In genomic region chr4:81504685-81505598, GRCh38 we compare ENCODE assay signal across 7 cellular contexts. TPM values are rescaled to one million over a fixed set of nuclear protein-coding genes. Genes with fewer than 3 reads are reported as not detected.
DNase-seq lines count a peak whose midpoint lies in the region; ATAC-seq and TF ChIP-seq lines count a peak whose summit lies in the region.

No MANE protein-coding gene starts in this region.

- no peak overlapping the region for H2AFZ ChIP-seq in PC-9

- no peaks in the 10 kb centered on the region for H3K9me3 ChIP-seq in PC-9 (ENCODE audit: insufficient read depth, low read depth)

- DNase-seq in NCI-H82 (lab: John Stamatoyannopoulos, UW) (peak; percentile 82), activated T-helper 1 cell treated with Interleukin-2 at 50 U/mL for 16 hours (ENCODE audit: low read depth) (peak; percentile 19), immature natural killer cell (peak; percentile 57 to 67 (median 65)), PC-9 (no peak), islet precursor cell (no peak)
- peak; percentile 44 for DNase-seq in stimulated activated CD8-positive, alpha-beta memory T cell treated with anti-CD3 and anti-CD28 coated beads, Interleukin-12 subunit alpha, Interleukin-12 subunit beta, amount 100 ng/mL, for 4 hours (ENCODE audit: low read depth)

- no peaks in the 10 kb centered on the region for H3K36me3 ChIP-seq in PC-9 (ENCODE audit: low read depth)

- no peaks in the 10 kb centered on the region for H3K79me2 ChIP-seq in PC-9 (ENCODE audit: low read depth)

- no peak for TF ChIP-seq CTCF in PC-9 (conservative IDR thresholded peaks at IDR 0.05)

- H3K27me3 Mint-ChIP-seq in immature natural killer cell (ENCODE audit: low read depth in 3 of 3), result peaks cover 2 to 7% (median 6%) of the 10 kb centered on the region in 3 donors

- peak overlapping the region; percentile 60 to 93 (median 80) for H3K27ac Mint-ChIP-seq in immature natural killer cell

- no peaks in the 10 kb centered on the region for H3F3A ChIP-seq in PC-9 (ENCODE audit: insufficient read depth, low read depth)

- H3K4me3 Mint-ChIP-seq in immature natural killer cell, result peak overlapping the region; percentile 59 to 83 (median 75)

- no peaks in the 10 kb centered on the region for H3K9me2 ChIP-seq in PC-9 (ENCODE audit: insufficient read depth)

- H3K4me1 Mint-ChIP-seq in immature natural killer cell, result peaks cover 40 to 45% of the 10 kb centered on the region in 2 donors

- no peaks in the 10 kb centered on the region for H3K4me1 ChIP-seq in PC-9 (replicated peaks; ENCODE audit: insufficient read depth)

- POLR2A ChIA-PET in PC-9 (lab: Charles Lee; ENCODE audit: unreplicated experiment), result no interaction called here

- no peaks in the 10 kb centered on the region for H3K27me3 ChIP-seq in PC-9 (ENCODE audit: insufficient read depth, low read depth)

- no peaks in the 10 kb centered on the region for H4K20me1 ChIP-seq in PC-9 (ENCODE audit: insufficient read depth)

- intact Hi-C loops in PC-9 (cut with micrococcal nuclease; ENCODE audit: unreplicated experiment), result no loop called here

- no peak overlapping the region for H3K4me2 ChIP-seq in PC-9

- no peak overlapping the region for H3K4me3 ChIP-seq in PC-9

- peak; percentile 66 for ATAC-seq in GM21447 (IDR thresholded peaks at IDR 0.05; ENCODE audit: unreplicated experiment)

- CTCF ChIA-PET in PC-9 (lab: Charles Lee), result no interaction called here

- H3K36me3 Mint-ChIP-seq in immature natural killer cell, result no peaks in the 10 kb centered on the region

- no peaks in the 10 kb centered on the region for H3K9me3 Mint-ChIP-seq in immature natural killer cell

- no peak overlapping the region for H3K27ac ChIP-seq in PC-9

- BruUV-seq in PC-9 (replicated peaks; lab: Mats Ljungman, UMichigan), result no TSS peak

RNA-seq across cellular contexts. Expression of gene RASGEF1B, which starts 33.2 kb away (rescaled TPM):
- polyA plus RNA-seq in immature natural killer cell, result 10 to 100 TPM in 1 of 3 donors, 1 to 10 TPM in 2; 5.9 to 11.2 (median 7.3) TPM
- 0.70 and 1.0 TPM in 2 replicates for total RNA-seq in PC-9 (2021)

Comparison
In these comparisons a context has a peak if more than half of its experiments do, and no peak if none do; other contexts are left out.
1. DNase-seq: peak in NCI-H82 (single experiment), activated T-helper 1 cell treated with Interleukin-2 at 50 U/mL for 16 hours (single experiment), immature natural killer cell (3 of 3) and stimulated activated CD8-positive, alpha-beta memory T cell treated with anti-CD3 and anti-CD28 coated beads, Interleukin-12 subunit alpha, Interleukin-12 subunit beta, amount 100 ng/mL, for 4 hours (single experiment); none in PC-9 (0 of 2) and islet precursor cell (single experiment).